In the genomic region with DNA sequence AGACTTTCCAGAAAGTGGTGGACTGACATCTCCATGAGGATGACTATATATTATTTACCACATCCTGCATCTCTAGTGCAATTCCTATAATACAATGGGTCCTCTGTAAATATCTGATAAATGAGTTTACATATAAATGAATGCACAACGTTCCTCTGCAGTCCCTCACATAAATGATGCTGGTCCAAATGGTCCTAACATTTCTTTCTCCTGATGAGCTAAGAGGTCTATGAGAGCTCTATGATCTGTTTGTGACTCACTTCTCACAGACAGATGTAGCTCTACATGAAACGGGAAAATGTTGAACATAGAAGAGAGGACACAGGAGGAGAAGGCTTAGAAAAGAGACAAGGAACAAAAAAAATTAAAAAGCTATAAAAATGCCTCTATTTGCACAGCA, we compare ENCODE assay signal across 19 cellular contexts.
"Had no signal": no experiment of that assay in that cellular context is flagged by ENCODE, and none has a peak within 500 bp of the region (broad histone marks: within the 10 kb centered on the region; RNA-seq: fewer than 3 reads in every experiment).

No MANE protein-coding gene starts in this region.

- FAIRE-seq: TTC549 had no signal

- H3K36me3 Mint-ChIP-seq: activated naive CD8-positive, alpha-beta T cell treated with anti-CD3 and anti-CD28 coated beads for 36 hours had no signal

- DNase-seq: activated CD4-positive, alpha-beta T cell treated with anti-CD3 and anti-CD28 coated beads, Interleukin-2, amount 10 ng/mL, durations not matched to agents 7 days and 5 days; activated naive CD8-positive, alpha-beta T cell treated with anti-CD3 and anti-CD28 coated beads for 36 hours; brain microvascular endothelial cell; cerebellar nuclear complex; effector memory CD4-positive, alpha-beta T cell; glutamatergic neuron; hypothalamus; left ventricle myocardium inferior; nucleus accumbens; stimulated activated CD4-positive, alpha-beta T cell treated with anti-CD3 and anti-CD28 coated beads, Interleukin-15, amount 100 ng/mL, for 24 hours; stimulated activated CD4-positive, alpha-beta T cell treated with anti-CD3 and anti-CD28 coated beads, Interleukin-4, amount 100 ng/mL, for 24 hours; stimulated activated naive CD4-positive, alpha-beta T cell; substantia nigra; uterus had no signal

- H3K36me3 ChIP-seq: brain microvascular endothelial cell, left ventricle myocardium inferior, tibial nerve, uterus had no signal

- H3K4me3 ChIP-seq: left ventricle myocardium inferior, skin epidermis, tibial nerve, uterus had no signal

- H3K27ac Mint-ChIP-seq: activated CD4-positive, alpha-beta T cell treated with anti-CD3 and anti-CD28 coated beads, Interleukin-2, amount 10 ng/mL, durations not matched to agents 7 days and 5 days; activated naive CD8-positive, alpha-beta T cell treated with anti-CD3 and anti-CD28 coated beads for 36 hours; activated T-helper 1 cell treated with anti-CD3 and anti-CD28 coated beads, Interleukin-12 subunit alpha, Interleukin-12 subunit beta, Interleukin-2, Interleukin-4 antibody, amounts not matched to agents 30 ng/mL and 10 ng/mL and 1 ng/mL, durations not matched to agents 14 hours and 24 hours and 36 hours; nephron had no signal

- H3K9me3 Mint-ChIP-seq: activated CD4-positive, alpha-beta T cell treated with anti-CD3 and anti-CD28 coated beads, Interleukin-2, amount 10 ng/mL, durations not matched to agents 7 days and 5 days; activated naive CD8-positive, alpha-beta T cell treated with anti-CD3 and anti-CD28 coated beads for 36 hours; activated T-helper 1 cell treated with anti-CD3 and anti-CD28 coated beads, Interleukin-12 subunit alpha, Interleukin-12 subunit beta, Interleukin-2, Interleukin-4 antibody, amounts not matched to agents 30 ng/mL and 10 ng/mL and 1 ng/mL, durations not matched to agents 14 hours and 24 hours and 36 hours; nephron had no signal

- H3K4me1 Mint-ChIP-seq: activated CD4-positive, alpha-beta T cell treated with anti-CD3 and anti-CD28 coated beads, Interleukin-2, amount 10 ng/mL, durations not matched to agents 7 days and 5 days; activated naive CD8-positive, alpha-beta T cell treated with anti-CD3 and anti-CD28 coated beads for 36 hours had no signal

- H3K27me3 Mint-ChIP-seq: activated CD4-positive, alpha-beta T cell treated with anti-CD3 and anti-CD28 coated beads, Interleukin-2, amount 10 ng/mL, durations not matched to agents 7 days and 5 days; activated naive CD8-positive, alpha-beta T cell treated with anti-CD3 and anti-CD28 coated beads for 36 hours had no signal

- H3K4me3 Mint-ChIP-seq: activated CD4-positive, alpha-beta T cell treated with anti-CD3 and anti-CD28 coated beads, Interleukin-2, amount 10 ng/mL, durations not matched to agents 7 days and 5 days; activated naive CD8-positive, alpha-beta T cell treated with anti-CD3 and anti-CD28 coated beads for 36 hours; activated T-helper 1 cell treated with anti-CD3 and anti-CD28 coated beads, Interleukin-12 subunit alpha, Interleukin-12 subunit beta, Interleukin-2, Interleukin-4 antibody, amounts not matched to agents 30 ng/mL and 10 ng/mL and 1 ng/mL, durations not matched to agents 14 hours and 24 hours and 36 hours; nephron had no signal

- H3K4me1 ChIP-seq: left ventricle myocardium inferior, tibial nerve, uterus had no signal

- H3K27ac ChIP-seq: brain microvascular endothelial cell, left ventricle myocardium inferior, skin epidermis, tibial nerve, uterus had no signal

- H3K9me3 ChIP-seq: left ventricle myocardium inferior, tibial nerve, uterus had no signal

- H3K27me3 ChIP-seq: brain microvascular endothelial cell, tibial nerve, uterus had no signal
